8 cellular contexts compared by ENCODE assay signal in the genomic region with DNA sequence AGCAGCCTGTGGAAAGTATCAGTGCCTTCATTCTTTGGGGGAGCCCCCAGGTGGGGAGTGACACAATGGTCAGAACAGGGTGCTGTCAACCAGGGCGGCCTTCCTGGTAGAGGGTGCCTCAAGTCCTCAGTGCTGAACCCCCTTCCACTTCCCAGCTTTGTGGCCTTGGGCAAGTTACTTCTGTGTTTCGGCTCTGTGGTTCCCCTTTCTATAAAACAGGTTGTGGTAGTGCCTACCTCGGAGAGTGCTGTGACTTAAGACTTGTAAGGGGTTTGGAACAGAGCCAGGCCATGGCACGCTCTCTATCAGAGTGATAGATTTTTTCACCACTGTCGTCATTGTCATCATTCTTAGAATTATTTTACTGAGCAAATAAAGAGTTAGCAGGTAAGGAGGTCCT.
DNase-seq lines count a peak whose midpoint lies in the region; ATAC-seq, FAIRE-seq and TF ChIP-seq lines count a peak whose summit lies in the region.

No MANE protein-coding gene starts in this region.

- TF ChIP-seq CTCF in VCaP (conservative IDR thresholded peaks at IDR 0.05), result no peak

- ATAC-seq in HG03520 (IDR thresholded peaks at IDR 0.05; ENCODE audit: unreplicated experiment) (peak; percentile 42), HG03378 (IDR thresholded peaks at IDR 0.05; ENCODE audit: unreplicated experiment) (no peak)

- FAIRE-seq in GM18507 (lab: Jason Lieb, UNC), result peak; percentile 88

- H3K27ac ChIP-seq in VCaP, result peak overlapping the region; percentile 59; the same call in 1 of the 2 replicates
- H3K27ac ChIP-seq in caudate nucleus (ENCODE audit: low read depth, low read length), result peak overlapping the region; percentile 56

- DNase-seq in GM18507 (ENCODE audit: extremely low spot score, insufficient read length, low read depth), result no peak
- DNase-seq in caudate nucleus (lab: John Stamatoyannopoulos, UW), result no peak
- DNase-seq in stimulated activated CD4-positive, alpha-beta T cell treated with anti-CD3 and anti-CD28 coated beads, Interleukin-2, amount 100 ng/mL, for 24 hours, result peak; percentile 58 to 65
- DNase-seq in NCI-H128 (lab: John Stamatoyannopoulos, UW; ENCODE audit: unreplicated experiment), result no peak
- no peak for DNase-seq in NCI-H1105 (lab: John Stamatoyannopoulos, UW)

Comparison
In these comparisons a context has a peak if more than half of its experiments do, and no peak if none do; other contexts are left out.
1. DNase-seq: peak in stimulated activated CD4-positive, alpha-beta T cell treated with anti-CD3 and anti-CD28 coated beads, Interleukin-2, amount 100 ng/mL, for 24 hours (2 of 2); none in GM18507 (single experiment), caudate nucleus (0 of 61), NCI-H128 (single experiment) and NCI-H1105 (single experiment).